In genomic region chr6:8481727-8482126, GRCh38 we compare ENCODE assay signal across 8 cellular contexts. TPM values are rescaled to one million over a fixed set of nuclear protein-coding genes. Genes with fewer than 3 reads are reported as not detected.
DNase-seq lines count a peak whose midpoint lies in the region; ATAC-seq and TF ChIP-seq lines count a peak whose summit lies in the region.

No MANE protein-coding gene starts in this region.

- no peaks in the 10 kb centered on the region for H3K4me1 ChIP-seq in vagina

- no peaks in the 10 kb centered on the region for H3K9me3 ChIP-seq in vagina

- DNase-seq in DMS 273 (lab: John Stamatoyannopoulos, UW; ENCODE audit: unreplicated experiment) (peak; percentile 39), Kasumi-1 (lab: John Stamatoyannopoulos, UW) (peak; percentile 58 to 83), cardiac fibroblast (ENCODE audit: low read depth in 2 of 2) (peak; percentile 5 to 7), vagina (ENCODE audit: extremely low spot score in 2 of 2) (no peak), erythroblast (lab: John Stamatoyannopoulos, UW) (no peak)
- no peak for DNase-seq in activated effector memory CD4-positive, alpha-beta T cell treated with anti-CD3 and anti-CD28 coated beads, Interleukin-2, amount 50 U/mL, for 16 hours

- no peaks in the 10 kb centered on the region for H3K36me3 ChIP-seq in vagina

- intact Hi-C loops in vagina (cut with DNase I): no loop called here

- no peaks in the 10 kb centered on the region for H3K27me3 ChIP-seq in vagina

- no peak overlapping the region for H3K27ac ChIP-seq in vagina

- ATAC-seq in GM19455 (IDR thresholded peaks at IDR 0.05; ENCODE audit: unreplicated experiment) (peak; percentile 83), GM21825 (IDR thresholded peaks at IDR 0.05; ENCODE audit: unreplicated experiment) (no peak)

- no peak overlapping the region for H3K4me3 ChIP-seq in cardiac fibroblast (replicated peaks in 1 of 2; ENCODE audit: low read depth in 2 of 2, low read length in 2 of 2)
- H3K4me3 ChIP-seq in vagina: no peak overlapping the region

- TF ChIP-seq POLR2A in vagina (IDR thresholded peaks at IDR 0.05): no peak
- no peak for TF ChIP-seq POLR2A in erythroblast (IDR thresholded peaks at IDR 0.05; ENCODE audit: low read length)

- TF ChIP-seq CTCF in cardiac fibroblast (IDR thresholded peaks at IDR 0.05; ENCODE audit: low read depth, low read length) (no peak), vagina (IDR thresholded peaks at IDR 0.05) (no peak)

RNA-seq across cellular contexts. Expression of gene SLC35B3, which starts 46.4 kb away (rescaled TPM):
- 6.4 TPM for total RNA-seq in vagina

Comparison
In these comparisons a context has a peak if more than half of its experiments do, and no peak if none do; other contexts are left out.
1. DNase-seq: peak in DMS 273 (single experiment), Kasumi-1 (2 of 2) and cardiac fibroblast (2 of 2); none in vagina (0 of 2), activated effector memory CD4-positive, alpha-beta T cell treated with anti-CD3 and anti-CD28 coated beads, Interleukin-2, amount 50 U/mL, for 16 hours (single experiment) and erythroblast (0 of 2).